12 cellular contexts compared by ENCODE assay signal in the genomic region with DNA sequence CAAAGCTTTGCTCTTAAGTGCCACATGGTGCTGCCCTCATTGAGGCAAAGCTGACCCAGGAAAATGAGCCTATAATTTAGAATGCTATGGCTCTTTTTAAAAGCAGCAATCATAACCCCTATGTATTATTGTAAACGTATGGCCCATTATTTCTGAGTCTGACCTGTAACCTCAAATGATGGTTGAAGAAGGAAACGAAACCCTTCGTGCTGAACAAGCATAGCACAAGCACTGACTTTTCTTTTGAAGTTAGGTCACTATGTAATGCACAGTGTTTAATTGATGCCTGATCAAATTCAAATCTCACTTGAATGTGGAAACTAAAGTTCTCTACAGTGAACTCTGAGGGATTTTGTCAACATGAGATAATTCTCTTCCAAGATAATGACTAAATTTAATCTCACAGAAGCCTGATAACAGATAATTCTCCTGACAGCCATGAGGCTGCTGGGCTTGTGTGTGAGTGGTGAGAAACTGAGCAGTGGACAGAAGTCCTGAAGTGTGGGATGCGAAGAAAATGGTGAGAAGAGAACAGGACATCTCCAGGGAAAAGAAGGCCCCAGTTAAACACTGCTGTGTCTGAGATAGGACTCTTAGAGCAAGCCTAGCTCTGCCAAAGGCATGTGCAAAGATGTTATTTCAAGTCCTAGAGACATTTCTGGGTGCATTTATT.
"Had no signal": no experiment of that assay in that cellular context is flagged by ENCODE, and none has a peak within 500 bp of the region (broad histone marks: within the 10 kb centered on the region; RNA-seq: fewer than 3 reads in every experiment).

No MANE protein-coding gene starts in this region.

- ATAC-seq: stimulated activated naive B cell treated with anti-CD40 and anti-IgM and Interleukin-4, amounts not matched to agents 10 μg/mL and 1 μg/mL and 100 μg/mL, for 72 hours had no signal

- H3K9me3 ChIP-seq: neutrophil, uterus had no signal

- H3K4me1 Mint-ChIP-seq: immature natural killer cell; stimulated activated naive B cell treated with anti-CD40 and anti-IgM and Interleukin-4, amounts not matched to agents 10 μg/mL and 1 μg/mL and 100 μg/mL, for 72 hours had no signal

- H3K4me1 ChIP-seq: tibial nerve, uterus had no signal

- H3K36me3 ChIP-seq: heart left ventricle, neutrophil, tibial nerve, uterus had no signal

- H3K27ac ChIP-seq: epithelial cell of prostate, heart left ventricle, neutrophil, tibial nerve, uterus had no signal

- H3K4me3 Mint-ChIP-seq: immature natural killer cell; stimulated activated naive B cell treated with anti-CD40 and anti-IgM and Interleukin-4, amounts not matched to agents 10 μg/mL and 1 μg/mL and 100 μg/mL, for 72 hours had no signal

- H3K36me3 Mint-ChIP-seq: immature natural killer cell; stimulated activated naive B cell treated with anti-CD40 and anti-IgM and Interleukin-4, amounts not matched to agents 10 μg/mL and 1 μg/mL and 100 μg/mL, for 72 hours had no signal

- H3K27me3 ChIP-seq: heart left ventricle, neutrophil, tibial nerve, uterus had no signal

- H3K9me3 Mint-ChIP-seq: stimulated activated naive B cell treated with anti-CD40 and anti-IgM and Interleukin-4, amounts not matched to agents 10 μg/mL and 1 μg/mL and 100 μg/mL, for 72 hours had no signal

- H3K4me3 ChIP-seq: heart left ventricle, lung, tibial nerve, uterus had no signal

- DNase-seq: activated naive CD4-positive, alpha-beta T cell treated with anti-CD3 and anti-CD28 coated beads, Interleukin-2, amount 50 U/mL, for 16 hours; heart left ventricle; immature natural killer cell; midbrain; posterior cingulate gyrus; stimulated activated CD4-positive, alpha-beta T cell treated with anti-CD3 and anti-CD28 coated beads, Interleukin-2, amount 100 ng/mL, for 48 hours; stimulated activated naive B cell treated with anti-CD40 and anti-IgM and Interleukin-4, amounts not matched to agents 10 μg/mL and 1 μg/mL and 100 μg/mL, for 72 hours; uterus had no signal

- H3K27ac Mint-ChIP-seq: immature natural killer cell; stimulated activated naive B cell treated with anti-CD40 and anti-IgM and Interleukin-4, amounts not matched to agents 10 μg/mL and 1 μg/mL and 100 μg/mL, for 72 hours had no signal

- H3K27me3 Mint-ChIP-seq: stimulated activated naive B cell treated with anti-CD40 and anti-IgM and Interleukin-4, amounts not matched to agents 10 μg/mL and 1 μg/mL and 100 μg/mL, for 72 hours had no signal
